8 cellular contexts compared by ENCODE assay signal in the genomic region with DNA sequence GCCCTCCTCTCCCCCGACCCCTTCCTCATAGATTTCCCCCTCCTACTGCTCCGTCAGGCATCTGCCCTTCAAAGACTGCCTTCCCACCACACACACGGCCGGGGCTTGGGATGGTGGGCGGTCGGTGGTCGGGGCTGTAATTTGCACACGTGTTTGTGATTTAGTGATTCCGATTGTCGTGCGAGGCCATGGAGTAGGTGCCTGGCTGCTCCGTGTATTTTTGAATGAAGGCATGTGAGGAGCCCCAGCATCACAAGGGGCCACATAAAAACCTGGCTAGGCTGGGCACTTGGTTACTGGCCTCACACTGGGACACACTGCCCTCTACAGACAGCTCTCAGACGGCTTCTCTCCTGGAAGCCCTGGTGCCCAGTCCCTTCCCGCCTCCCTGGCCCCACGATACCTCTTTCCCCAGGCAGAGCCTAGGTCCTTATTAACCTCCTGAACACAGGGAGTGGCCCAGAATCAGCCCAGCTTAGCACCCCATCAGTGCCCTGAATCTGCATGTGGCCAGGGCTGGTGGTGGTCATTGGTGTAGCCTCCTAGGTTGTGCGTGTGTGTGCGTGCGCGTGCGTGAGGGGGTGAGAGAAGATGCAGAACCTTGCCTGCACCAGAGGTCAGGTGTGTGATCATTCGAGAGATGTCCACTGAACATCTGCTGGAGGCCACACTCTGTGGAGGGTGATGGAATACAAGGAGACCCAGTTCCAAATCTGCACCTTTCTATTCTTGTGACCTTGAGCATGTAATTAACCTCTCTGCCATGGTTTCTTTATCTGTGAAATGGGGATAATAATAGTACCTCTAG. TPM values are rescaled to one million over a fixed set of nuclear protein-coding genes. Genes with fewer than 3 reads are reported as not detected.
A peak's percentile ranks its signal among the peaks of the same experiment; 100 is the strongest.
DNase-seq lines count a peak whose midpoint lies in the region; ATAC-seq and TF ChIP-seq lines count a peak whose summit lies in the region.

No MANE protein-coding gene starts in this region.

- peaks cover 28% of the 10 kb centered on the region for H3K4me1 Mint-ChIP-seq in GM23338
- H3K4me1 Mint-ChIP-seq in activated B cell treated with CpG ODN at 0.5 μM for 24 hours: peaks cover 48% of the 10 kb centered on the region

- POLR2A ChIA-PET in activated B cell treated with CpG ODN at 0.5 μM for 24 hours (lab: Charles Lee): interaction anchor here (0.6 to 9.8 kb wide), 21 partner anchors 15 to 315 kb away, joined by 3 to 252 read pairs (median 22); partner anchors contain the start of gene DEXI

- H3K27me3 Mint-ChIP-seq in GM23338 (ENCODE audit: insufficient read depth, low read depth, poor library complexity) (peaks cover 21% of the 10 kb centered on the region), activated B cell treated with CpG ODN at 0.5 μM for 24 hours (no peaks in the 10 kb centered on the region)

- H2AFZ ChIP-seq in GM23338: peak overlapping the region; percentile 91; the same call in 1 of the 2 replicates

- H3K4me3 ChIP-seq in GM23338: peak overlapping the region; percentile 89

- H3F3A ChIP-seq in GM23338 (replicated peaks; ENCODE audit: low read depth): peaks cover 32% of the 10 kb centered on the region

- peaks cover 21% of the 10 kb centered on the region for H3K36me3 ChIP-seq in GM23338 (ENCODE audit: insufficient read depth)

- no peaks in the 10 kb centered on the region for H3K9me2 ChIP-seq in GM23338 (ENCODE audit: insufficient read depth)

- H3K27ac ChIP-seq in GM23338 (ENCODE audit: low read depth) (no peak overlapping the region), layer of hippocampus (ENCODE audit: low read depth, low read length) (peak overlapping the region; percentile 90)

- CTCF ChIA-PET in activated B cell treated with CpG ODN at 0.5 μM for 24 hours (lab: Charles Lee): interaction anchor here (0.6 to 7.2 kb wide), 14 partner anchors 12 to 293 kb away, joined by 3 to 98 read pairs (median 8); partner anchors contain the start of gene TNP2

- H3K79me2 ChIP-seq in GM23338 (replicated peaks; ENCODE audit: insufficient read depth): peaks cover 33% of the 10 kb centered on the region

- H3K9me3 Mint-ChIP-seq in GM23338 (no peaks in the 10 kb centered on the region; the same call in 2 of the 3 replicates), activated B cell treated with CpG ODN at 0.5 μM for 24 hours (no peaks in the 10 kb centered on the region)

- H3K4me2 ChIP-seq in GM23338: peak overlapping the region; percentile 98

- H4K20me1 ChIP-seq in GM23338 (replicated peaks; ENCODE audit: insufficient read depth): peaks cover 21% of the 10 kb centered on the region

- TF ChIP-seq CTCF in GM23338 (conservative IDR thresholded peaks at IDR 0.05; ENCODE audit: low read depth in 2 of 2) (peak; percentile 63 to 86), activated B cell treated with CpG ODN at 0.5 μM for 24 hours (IDR thresholded peaks at IDR 0.05) (no peak)

- H3K27me3 ChIP-seq in GM23338 (ENCODE audit: insufficient read depth) (no peaks in the 10 kb centered on the region), layer of hippocampus (ENCODE audit: control insufficient read depth, insufficient read depth, low read length) (no peaks in the 10 kb centered on the region)

- intact Hi-C loops in activated B cell treated with CpG ODN at 0.5 μM for 24 hours (cut with micrococcal nuclease): loop anchor here (1.0 to 10.0 kb wide), 3 partner anchors 148 to 660 kb away; partner anchors contain the start of gene GSPT1

- DNase-seq in AG08396 (ENCODE audit: low spot score): peak; percentile 86
- peak; percentile 93 for DNase-seq in GM23338 (ENCODE audit: low spot score)
- peak; percentile 68 for DNase-seq in NCI-H226
- peak; percentile 36 for DNase-seq in activated B cell treated with CpG ODN at 0.5 μM for 24 hours
- peak; percentile 91 for DNase-seq in dermis blood vessel endothelial cell
- peak; percentile 48 for DNase-seq in stimulated activated CD4-positive, alpha-beta T cell treated with anti-CD3 and anti-CD28 coated beads, Interleukin-12 subunit alpha, Interleukin-12 subunit beta, amount 100 ng/mL, for 4 hours

- H3K27ac Mint-ChIP-seq in GM23338 (no peak overlapping the region), activated B cell treated with CpG ODN at 0.5 μM for 24 hours (peak overlapping the region; percentile 82)

- peaks cover 23% of the 10 kb centered on the region for H3K4me1 ChIP-seq in GM23338 (ENCODE audit: insufficient read depth)

- H3K4me3 Mint-ChIP-seq in GM23338 (peak overlapping the region; percentile 87), activated B cell treated with CpG ODN at 0.5 μM for 24 hours (peak overlapping the region; percentile 98)

- H3K36me3 Mint-ChIP-seq in GM23338 (ENCODE audit: low read depth): peaks cover 22% of the 10 kb centered on the region
- H3K36me3 Mint-ChIP-seq in activated B cell treated with CpG ODN at 0.5 μM for 24 hours (ENCODE audit: low read depth): peaks cover 21% of the 10 kb centered on the region

- peak; percentile 62 for ATAC-seq in GM23338
- ATAC-seq in activated B cell treated with CpG ODN at 0.5 μM for 24 hours (ENCODE audit: low read depth): no peak
- ATAC-seq in HG03469 (IDR thresholded peaks at IDR 0.05; ENCODE audit: unreplicated experiment): no peak

TF ChIP-seq in GM23338, 12 proteins besides CTCF, POLR2A, EP300 and RAD21 (continues in another document):
- TF ChIP-seq POLR2AphosphoS5 (IDR thresholded peaks at IDR 0.05; ENCODE audit: low read depth): no peak
- no peak for TF ChIP-seq NANOG (IDR thresholded peaks at IDR 0.05; ENCODE audit: borderline replicate concordance)

RNA-seq across cellular contexts. Expression of gene SOCS1, which starts 1.3 kb away (rescaled TPM):
- 79.2 and 84.7 TPM in 2 replicates for total RNA-seq in GM23338 (2014; rRNA removed; shearing (Covaris generic))
- 104 and 108 TPM in 2 replicates for polyA plus RNA-seq in GM23338 (2016; fragmentation: Nextera tagmentation; extraction: Ambion mirVana)
- total RNA-seq in activated B cell treated with CpG ODN at 0.5 μM for 24 hours: 68.6 and 76.2 TPM in 2 replicates
- 0.23 and 0.68 TPM in 2 replicates for total RNA-seq in dermis blood vessel endothelial cell

RNA-seq across cellular contexts. Expression of gene TNP2, which starts 11.8 kb away (rescaled TPM):
- total RNA-seq in GM23338 (2014; rRNA removed; shearing (Covaris generic)): not detected in 2 replicates
- polyA plus RNA-seq in GM23338 (2016; fragmentation: Nextera tagmentation; extraction: Ambion mirVana): not detected in 2 replicates
- total RNA-seq in activated B cell treated with CpG ODN at 0.5 μM for 24 hours (not detected in 2 replicates), dermis blood vessel endothelial cell (not detected in 2 replicates)

RNA-seq across cellular contexts. Expression of gene PRM3, which starts 16.1 kb away (rescaled TPM):
- total RNA-seq in GM23338 (2014; rRNA removed; shearing (Covaris generic)): not detected in 2 replicates
- not detected in 2 replicates for polyA plus RNA-seq in GM23338 (2016; fragmentation: Nextera tagmentation; extraction: Ambion mirVana)
- total RNA-seq in activated B cell treated with CpG ODN at 0.5 μM for 24 hours: not detected in 2 replicates
- total RNA-seq in dermis blood vessel endothelial cell: not detected in 2 replicates

RNA-seq across cellular contexts. Expression of gene PRM2, which starts 18.9 kb away (rescaled TPM):
- not detected in 2 replicates for total RNA-seq in GM23338 (2014; rRNA removed; shearing (Covaris generic))
- not detected in 2 replicates for polyA plus RNA-seq in GM23338 (2016; fragmentation: Nextera tagmentation; extraction: Ambion mirVana)
- not detected in 2 replicates for total RNA-seq in activated B cell treated with CpG ODN at 0.5 μM for 24 hours
- total RNA-seq in dermis blood vessel endothelial cell: not detected in 2 replicates

RNA-seq across cellular contexts. Expression of gene PRM1, which starts 23.8 kb away (rescaled TPM):
- not detected in 2 replicates for total RNA-seq in GM23338 (2014; rRNA removed; shearing (Covaris generic))
- 1.2 and 2.1 TPM in 2 replicates for polyA plus RNA-seq in GM23338 (2016; fragmentation: Nextera tagmentation; extraction: Ambion mirVana)
- total RNA-seq in activated B cell treated with CpG ODN at 0.5 μM for 24 hours (not detected in 2 replicates), dermis blood vessel endothelial cell (not detected in 2 replicates)

Comparison
In these comparisons a context has a peak if more than half of its experiments do, and no peak if none do; other contexts are left out.
1. DNase-seq: peak in every context shown above with its lines; median percentile 93 in GM23338; 91 in dermis blood vessel endothelial cell; 86 in AG08396; 68 in NCI-H226; 48 in stimulated activated CD4-positive, alpha-beta T cell treated with anti-CD3 and anti-CD28 coated beads, Interleukin-12 subunit alpha, Interleukin-12 subunit beta, amount 100 ng/mL, for 4 hours; 36 in activated B cell treated with CpG ODN at 0.5 μM for 24 hours.
2. RNA of gene SOCS1, which starts 1.3 kb away (total RNA-seq): 79.2 to 84.7 TPM in GM23338 and 68.6 to 76.2 TPM in activated B cell treated with CpG ODN at 0.5 μM for 24 hours; 0.23 to 0.68 TPM in dermis blood vessel endothelial cell; every median in the first group is over 10 times any median in the second.